In genomic region chr6:19552588-19552987, GRCh38 we compare ENCODE assay signal across 33 cellular contexts.
"Had no signal": no experiment of that assay in that cellular context is flagged by ENCODE, and none has a peak within 500 bp of the region (broad histone marks: within the 10 kb centered on the region; RNA-seq: fewer than 3 reads in every experiment).

No MANE protein-coding gene starts in this region.

- H3K27me3 ChIP-seq: adrenal gland, body of pancreas, brain microvascular endothelial cell, breast epithelium had no signal

- ATAC-seq: activated CD8-positive, alpha-beta T cell treated with anti-CD3 and anti-CD28 coated beads for 36 hours; activated naive CD4-positive, alpha-beta T cell treated with anti-CD3 and anti-CD28 coated beads, Interleukin-2, amount 50 U/mL, for 72 hours; activated T-cell treated with anti-CD3 and anti-CD28 coated beads, Interleukin-2, amount 50 U/mL, for 4 hours; activated T-cell treated with anti-CD3 and anti-CD28 coated beads, Interleukin-2, amount 50 U/mL, for 72 hours; activated T-helper 17 cell treated with anti-CD3 and anti-CD28 coated beads, Interleukin-2, amount 50 U/mL, for 72 hours; body of pancreas had no signal

- FAIRE-seq: astrocyte, TTC549 had no signal

- H3K9me3 ChIP-seq: adrenal gland, body of pancreas had no signal

- H3K36me3 ChIP-seq: adrenal gland, brain microvascular endothelial cell, breast epithelium had no signal

- H3K4me1 ChIP-seq: adrenal gland, body of pancreas, breast epithelium had no signal

- H3K4me3 ChIP-seq: adrenal gland, body of pancreas, breast epithelium had no signal

- DNase-seq: activated B cell treated with CpG ODN at 0.5 μM for 24 hours; activated CD4-positive, alpha-beta memory T cell treated with anti-CD3 and anti-CD28 coated beads for 36 hours; activated CD4-positive, alpha-beta T cell treated with anti-CD3 and anti-CD28 coated beads for 4 hours; activated CD4-positive, alpha-beta T cell treated with anti-CD3 and anti-CD28 coated beads, Interleukin-2, amount 10 ng/mL, durations not matched to agents 24 days and 14 days; activated CD4-positive, alpha-beta T cell treated with anti-CD3 and anti-CD28 coated beads, Interleukin-2, amount 50 U/mL, for 1 hour; activated CD4-positive, alpha-beta T cell treated with anti-CD3 and anti-CD28 coated beads, Interleukin-2, amount 50 U/mL, for 4 hours; activated CD4-positive, CD25-positive, alpha-beta regulatory T cell treated with anti-CD3 and anti-CD28 coated beads, Interleukin-2, amount 50 U/mL, for 72 hours; activated CD8-positive, alpha-beta memory T cell treated with anti-CD3 and anti-CD28 coated beads, Interleukin-2, amount 50 U/mL, for 4 hours; activated CD8-positive, alpha-beta T cell treated with anti-CD3 and anti-CD28 coated beads for 36 hours; activated effector memory CD4-positive, alpha-beta T cell treated with anti-CD3 and anti-CD28 coated beads, Interleukin-2, amount 50 U/mL, for 16 hours; activated gamma-delta T cell treated with Interleukin-2 at 50 U/mL for 16 hours; activated naive CD4-positive, alpha-beta T cell; activated naive CD4-positive, alpha-beta T cell treated with anti-CD3 and anti-CD28 coated beads for 36 hours; activated naive CD4-positive, alpha-beta T cell treated with anti-CD3 and anti-CD28 coated beads, Interleukin-2, amount 50 U/mL, for 16 hours; activated naive CD8-positive, alpha-beta T cell treated with anti-CD3 and anti-CD28 coated beads for 36 hours; activated T-cell treated with anti-CD3 and anti-CD28 coated beads for 4 hours; activated T-cell treated with anti-CD3 and anti-CD28 coated beads, Interleukin-2, amount 50 U/mL, for 1 hour; activated T-cell treated with anti-CD3 and anti-CD28 coated beads, Interleukin-2, amount 50 U/mL, for 4 hours; activated T-cell treated with anti-CD3 and anti-CD28 coated beads, Interleukin-2, amount 50 U/mL, for 72 hours; adrenal gland; amniotic stem cell; aorta; body of pancreas; brain microvascular endothelial cell; central memory CD4-positive, alpha-beta T cell; T-helper 2 cell; T-helper 9 cell had no signal

- H3K27ac ChIP-seq: adrenal gland, body of pancreas, brain microvascular endothelial cell, breast epithelium, VCaP had no signal
